In genomic region chr4:26839534-26839951, GRCh38 we compare ENCODE assay signal across 1 cellular context.
TF ChIP-seq lines count a peak whose summit lies in the region.

No MANE protein-coding gene starts in this region.

TF ChIP-seq in GM23338, 12 proteins besides CTCF, POLR2A, EP300 and RAD21 (continued from another document):
- TF ChIP-seq ZNF462 (CRISPR knock-in tag; IDR thresholded peaks at IDR 0.05), result no peak
